In the genomic region with DNA sequence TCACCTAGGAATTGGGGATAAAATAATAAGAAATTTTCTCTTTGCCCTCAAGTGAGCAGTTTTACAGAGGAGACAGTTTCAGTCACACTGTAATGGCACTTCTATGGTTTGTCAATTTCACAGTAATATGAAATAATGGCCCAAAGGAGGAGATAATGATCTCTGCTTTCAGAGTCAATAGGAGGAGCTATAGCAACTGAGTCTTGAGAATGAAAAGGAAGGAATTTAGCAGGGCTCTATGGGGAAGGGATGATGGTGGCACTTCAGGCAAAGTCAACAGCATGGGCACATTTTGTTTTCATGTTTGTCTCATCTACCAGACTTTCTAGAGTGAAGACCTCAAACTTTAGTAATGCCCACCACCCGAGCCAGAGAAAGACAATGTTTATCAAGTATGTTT, we compare ENCODE assay signal across 17 cellular contexts.
A peak's percentile ranks its signal among the peaks of the same experiment; 100 is the strongest.
DNase-seq lines count a peak whose midpoint lies in the region; ATAC-seq, FAIRE-seq and TF ChIP-seq lines count a peak whose summit lies in the region.
"Had no signal": no experiment of that assay in that cellular context is flagged by ENCODE, and none has a peak within 500 bp of the region (broad histone marks: within the 10 kb centered on the region; RNA-seq: fewer than 3 reads in every experiment).

No MANE protein-coding gene starts in this region.

- RAD21 ChIA-PET in GM12878 (lab: Charles Lee; ENCODE audit: unreplicated experiment): interaction anchor here (1.3 kb wide), 1 partner anchor 15 kb away, joined by 3 read pairs; no protein-coding TSS in a partner anchor

- H3K27ac ChIP-seq in GM12878 (ENCODE audit: control insufficient read depth, insufficient read depth) (no peak overlapping the region), left lung (peak overlapping the region; percentile 0 to 20)
- H3K27ac ChIP-seq: Peyer's patch, SJCRH30 had no signal

- H3K9me3 ChIP-seq in Caco-2: peaks cover 15% of the 10 kb centered on the region
- H3K9me3 ChIP-seq in GM12878 (replicated peaks; ENCODE audit: control insufficient read depth, insufficient read depth, low read length): no peaks in the 10 kb centered on the region; the same call in 2 of the 3 replicates
- H3K9me3 ChIP-seq in left lung: peaks cover 0 to 24% of the 10 kb centered on the region in 2 donors
- H3K9me3 ChIP-seq: Peyer's patch had no signal

- ATAC-seq in GM12878: no peak
- peak; percentile 71 for ATAC-seq in left lung
- no peak for ATAC-seq in activated CD4-positive, alpha-beta T cell treated with anti-CD3 and anti-CD28 coated beads for 36 hours
- ATAC-seq: T-cell had no signal

- H3K36me3 ChIP-seq in Caco-2 (ENCODE audit: control insufficient read depth, insufficient read depth, low read length) (no peaks in the 10 kb centered on the region), H7 (replicated peaks; ENCODE audit: control insufficient read depth, insufficient read depth, low read length) (no peaks in the 10 kb centered on the region), GM12878 (ENCODE audit: control insufficient read depth in 2 of 2, insufficient read depth in 2 of 2, low read length in 1 of 2) (no peaks in the 10 kb centered on the region), left lung (no peaks in the 10 kb centered on the region)
- H3K36me3 ChIP-seq: BE2C, Peyer's patch, SJCRH30 had no signal

- CTCF ChIA-PET in Caco-2 (lab: Charles Lee): no interaction called here
- CTCF ChIA-PET in GM12878 (lab: Yijun Ruan, JAX): no interaction called here
- CTCF ChIA-PET in activated CD4-positive, alpha-beta T cell treated with anti-CD3 and anti-CD28 coated beads for 36 hours (lab: Charles Lee): no interaction called here

- in situ Hi-C loops in GM12878 (cut with MboI): no loop called here

- H3K4me3 Mint-ChIP-seq in Caco-2 (ENCODE audit: unreplicated experiment): peak overlapping the region; percentile 10
- H3K4me3 Mint-ChIP-seq in activated CD4-positive, alpha-beta T cell treated with anti-CD3 and anti-CD28 coated beads for 36 hours: no peak overlapping the region
- H3K4me3 Mint-ChIP-seq: HFFc6, T-cell had no signal

- no peak overlapping the region for H2AFZ ChIP-seq in GM12878 (ENCODE audit: control insufficient read depth, low read depth, low read length)

- no peak overlapping the region for H3K9ac ChIP-seq in GM12878 (ENCODE audit: control insufficient read depth, insufficient read depth, low read length)

- H4K20me1 ChIP-seq in GM12878 (ENCODE audit: control insufficient read depth, insufficient read depth): no peaks in the 10 kb centered on the region

- DNase-seq in Caco-2 (no peak), H7 (peak; percentile 1), GM12878 (ENCODE audit: low read depth, low spot score) (no peak), left lung (no peak), NOMO-1 treated with dmso at 0.1 percent for 144 hours (lab: John Stamatoyannopoulos, UW; ENCODE audit: unreplicated experiment) (no peak), HPDE6-E6E7 (ENCODE audit: extremely low spot score) (no peak)
- no peak for DNase-seq in activated CD4-positive, alpha-beta T cell treated with anti-CD3 and anti-CD28 coated beads for 36 hours
- DNase-seq: BE2C, GOT3, HFFc6, MM.1S, NCI-H1092 treated with DMSO at 0.1 percent for 48 hours, NCI-H446, NCI-H774, Peyer's patch, SJCRH30, T-cell had no signal

- TSS peak; percentile 57 for BruUV-seq in Caco-2 (replicated peaks; lab: Mats Ljungman, UMichigan)
- no TSS peak for BruUV-seq in GM12878 (replicated peaks; lab: Mats Ljungman, UMichigan)

- H3K36me3 Mint-ChIP-seq in Caco-2 (ENCODE audit: insufficient read depth, unreplicated experiment): no peaks in the 10 kb centered on the region
- H3K36me3 Mint-ChIP-seq in activated CD4-positive, alpha-beta T cell treated with anti-CD3 and anti-CD28 coated beads for 36 hours (ENCODE audit: low read depth): no peaks in the 10 kb centered on the region
- H3K36me3 Mint-ChIP-seq: T-cell had no signal

- no peak for TF ChIP-seq POLR2A in GM12878 (IDR thresholded peaks at IDR 0.05; ENCODE audit: low read depth, low read length)

- H3K27ac Mint-ChIP-seq in Caco-2 (ENCODE audit: unreplicated experiment): peak overlapping the region; percentile 35
- no peak overlapping the region for H3K27ac Mint-ChIP-seq in activated CD4-positive, alpha-beta T cell treated with anti-CD3 and anti-CD28 coated beads for 36 hours
- H3K27ac Mint-ChIP-seq: HFFc6, T-cell had no signal

- no peaks in the 10 kb centered on the region for H3K27me3 Mint-ChIP-seq in Caco-2 (ENCODE audit: insufficient read depth, unreplicated experiment)
- peaks cover 15% of the 10 kb centered on the region for H3K27me3 Mint-ChIP-seq in activated CD4-positive, alpha-beta T cell treated with anti-CD3 and anti-CD28 coated beads for 36 hours

- peaks cover 15% of the 10 kb centered on the region for H3K4me1 Mint-ChIP-seq in Caco-2 (ENCODE audit: low read depth, unreplicated experiment)
- no peaks in the 10 kb centered on the region for H3K4me1 Mint-ChIP-seq in activated CD4-positive, alpha-beta T cell treated with anti-CD3 and anti-CD28 coated beads for 36 hours

- H3K4me2 ChIP-seq in GM12878 (ENCODE audit: control insufficient read depth, insufficient read depth): no peak overlapping the region

- POLR2A ChIA-PET in Caco-2 (lab: Charles Lee) (no interaction called here), GM12878 (lab: Charles Lee) (no interaction called here)
- POLR2A ChIA-PET in activated CD4-positive, alpha-beta T cell treated with anti-CD3 and anti-CD28 coated beads for 36 hours (lab: Charles Lee): no interaction called here

- H3K4me3 ChIP-seq in Caco-2 (ENCODE audit: low read depth, low read length) (no peak overlapping the region), H7 (ENCODE audit: insufficient read depth, low read depth, low read length) (no peak overlapping the region), GM12878 (no peak overlapping the region), left lung (no peak overlapping the region)
- H3K4me3 ChIP-seq: Peyer's patch, SJCRH30 had no signal

- TF ChIP-seq RAD21 in GM12878 (IDR thresholded peaks at IDR 0.05; ENCODE audit: insufficient read depth, low read depth, low read length): no peak

- peaks cover 15% of the 10 kb centered on the region for H3K9me3 Mint-ChIP-seq in Caco-2 (ENCODE audit: unreplicated experiment)
- no peaks in the 10 kb centered on the region for H3K9me3 Mint-ChIP-seq in activated CD4-positive, alpha-beta T cell treated with anti-CD3 and anti-CD28 coated beads for 36 hours (ENCODE audit: low read depth)

- SMC1A ChIA-PET in GM12878 (lab: Charles Lee; ENCODE audit: uncharacterized antibody, unreplicated experiment): interaction anchor here (0.9 to 1.3 kb wide), 2 partner anchors 10 to 44 kb away, joined by 3 to 4 read pairs; no protein-coding TSS in a partner anchor

- WGBS in GM12878 (ENCODE audit: insufficient coverage, insufficient replicate concordance, low lambda C conversion rate, missing lambda C conversion rate): 50% methylated on average over 1 of the region's 1 CpG

- intact Hi-C loops in Caco-2 (cut with micrococcal nuclease; ENCODE audit: unreplicated experiment): loop anchor here (1.0 to 2.0 kb wide), 2 partner anchors 90 to 138 kb away; a partner anchor contains a TSS
- intact Hi-C loops in GM12878 (cut with micrococcal nuclease; ENCODE audit: unreplicated experiment): no loop called here
- intact Hi-C loops in left lung (cut with DNase I): no loop called here
- intact Hi-C loops in activated CD4-positive, alpha-beta T cell treated with anti-CD3 and anti-CD28 coated beads for 36 hours (cut with DNase I, micrococcal nuclease): no loop called here

- H3K4me1 ChIP-seq in Caco-2 (peaks cover 30% of the 10 kb centered on the region), GM12878 (ENCODE audit: control insufficient read depth, insufficient read depth, low read length) (no peaks in the 10 kb centered on the region), left lung (no peaks in the 10 kb centered on the region)
- H3K4me1 ChIP-seq: Peyer's patch had no signal

- peak; percentile 68 for FAIRE-seq in GM12878 (lab: Jason Lieb, UNC)

- no peaks in the 10 kb centered on the region for H3K79me2 ChIP-seq in GM12878 (ENCODE audit: control insufficient read depth, insufficient read depth, low read length)

- no peak for TF ChIP-seq CTCF in Caco-2 (IDR thresholded peaks at IDR 0.05; ENCODE audit: insufficient read depth in 1 of 2, low read depth in 1 of 2, low read length in 1 of 2, severe bottlenecking in 1 of 2, unreplicated experiment in 1 of 2)
- TF ChIP-seq CTCF in GM12878 (IDR thresholded peaks at IDR 0.05 in 2 of 3, conservative IDR thresholded peaks at IDR 0.05 in 1 of 3; ENCODE audit: control insufficient read depth in 2 of 3, extremely low read depth in 1 of 3, insufficient read depth in 1 of 3, low read depth in 3 of 3, low read length in 3 of 3): no peak
- no peak for TF ChIP-seq CTCF in left lung (IDR thresholded peaks at IDR 0.05)

- TF ChIP-seq EP300 in GM12878 (IDR thresholded peaks at IDR 0.05; ENCODE audit: borderline replicate concordance in 1 of 2, control insufficient read depth in 1 of 2, low read depth in 2 of 2, low read length in 2 of 2): no peak

- H3K27me3 ChIP-seq in Caco-2 (replicated peaks; ENCODE audit: control insufficient read depth, insufficient read depth, low read length): no peaks in the 10 kb centered on the region
- H3K27me3 ChIP-seq in H7 (ENCODE audit: control insufficient read depth, insufficient read depth, low read length): no peaks in the 10 kb centered on the region
- H3K27me3 ChIP-seq in GM12878 (replicated peaks in 1 of 2; ENCODE audit: control insufficient read depth in 2 of 2, insufficient read depth in 2 of 2, low read length in 1 of 2): no peaks in the 10 kb centered on the region
- H3K27me3 ChIP-seq in left lung: no peaks in the 10 kb centered on the region
- H3K27me3 ChIP-seq: BE2C, Peyer's patch, SJCRH30 had no signal

TF ChIP-seq in GM12878, 131 proteins besides CTCF, POLR2A, EP300 and RAD21 (continues in another document):
- TF ChIP-seq TARDBP (IDR thresholded peaks at IDR 0.05; ENCODE audit: borderline replicate concordance) (no peak), RB1 (IDR thresholded peaks at IDR 0.05; ENCODE audit: borderline replicate concordance) (no peak), CBX5 (IDR thresholded peaks at IDR 0.05; ENCODE audit: low read depth) (no peak), SMARCA5 (IDR thresholded peaks at IDR 0.05) (no peak)
- TF ChIP-seq, protein P1, sequence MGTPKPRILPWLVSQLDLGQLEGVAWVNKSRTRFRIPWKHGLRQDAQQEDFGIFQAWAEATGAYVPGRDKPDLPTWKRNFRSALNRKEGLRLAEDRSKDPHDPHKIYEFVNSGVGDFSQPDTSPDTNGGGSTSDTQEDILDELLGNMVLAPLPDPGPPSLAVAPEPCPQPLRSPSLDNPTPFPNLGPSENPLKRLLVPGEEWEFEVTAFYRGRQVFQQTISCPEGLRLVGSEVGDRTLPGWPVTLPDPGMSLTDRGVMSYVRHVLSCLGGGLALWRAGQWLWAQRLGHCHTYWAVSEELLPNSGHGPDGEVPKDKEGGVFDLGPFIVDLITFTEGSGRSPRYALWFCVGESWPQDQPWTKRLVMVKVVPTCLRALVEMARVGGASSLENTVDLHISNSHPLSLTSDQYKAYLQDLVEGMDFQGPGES (IDR thresholded peaks at IDR 0.05): no peak
